13 cellular contexts compared by ENCODE assay signal in genomic region chr3:94070341-94070911, GRCh38. TPM values are rescaled to one million over a fixed set of nuclear protein-coding genes. Genes with fewer than 3 reads are reported as not detected.
DNase-seq lines count a peak whose midpoint lies in the region; ATAC-seq, FAIRE-seq and TF ChIP-seq lines count a peak whose summit lies in the region.
"Had no signal": no experiment of that assay in that cellular context is flagged by ENCODE, and none has a peak within 500 bp of the region (broad histone marks: within the 10 kb centered on the region; RNA-seq: fewer than 3 reads in every experiment).

No MANE protein-coding gene starts in this region.

- POLR2A ChIA-PET in HepG2 (lab: Yijun Ruan, JAX) = interaction anchor here (1.9 kb wide), 1 partner anchor 8 kb away, joined by 7 read pairs; the partner anchor contains the start of genes DHFR2 and NSUN3

- H3K27ac ChIP-seq in HepG2 (ENCODE audit: extremely low read length, insufficient read depth, low read length) = no peak overlapping the region
- H3K27ac ChIP-seq: prostate gland had no signal

- peaks cover 0 to 12% of the 10 kb centered on the region in 2 experiments; a peak in 2 of 5 replicates for H3K36me3 ChIP-seq in HepG2 (replicated peaks in 1 of 2; ENCODE audit: control insufficient read depth in 1 of 2, insufficient read depth in 2 of 2, low read length in 2 of 2)

- no peaks in the 10 kb centered on the region for H4K20me1 ChIP-seq in HepG2 (ENCODE audit: insufficient read depth, low read length)

- peaks cover 57% of the 10 kb centered on the region for H3K4me1 Mint-ChIP-seq in activated CD8-positive, alpha-beta memory T cell treated with anti-CD3 and anti-CD28 coated beads, Interleukin-2, amount 10 ng/mL, durations not matched to agents 7 days and 5 days
- H3K4me1 Mint-ChIP-seq in nephron progenitor cell = no peaks in the 10 kb centered on the region

- FAIRE-seq in HepG2 (lab: Jason Lieb, UNC) = no peak
- no peak for FAIRE-seq in HTR-8/SVneo (lab: Jason Lieb, UNC)
- FAIRE-seq: H54 had no signal

- in situ Hi-C loops in HepG2 (cut with HindIII; ENCODE audit: extremely low pct_ligation_motif_present, low pct_unique_long_range_greater_than_20kb) = no loop called here

- H3K9me3 ChIP-seq in HepG2 (ENCODE audit: low read length) = peaks cover 10% of the 10 kb centered on the region; the same call in 1 of the 2 replicates
- H3K9me3 ChIP-seq: prostate gland had no signal

- no peak for ATAC-seq in activated CD8-positive, alpha-beta memory T cell treated with anti-CD3 and anti-CD28 coated beads, Interleukin-2, amount 10 ng/mL, durations not matched to agents 7 days and 5 days
- ATAC-seq in GM21723 (IDR thresholded peaks at IDR 0.05; ENCODE audit: unreplicated experiment) (peak; percentile 68), HG03175 (IDR thresholded peaks at IDR 0.05; ENCODE audit: unreplicated experiment) (peak; percentile 79), HepG2 (no peak)

- TF ChIP-seq EP300 in HepG2 (IDR thresholded peaks at IDR 0.05; ENCODE audit: low read depth in 2 of 2, low read length in 2 of 2) (no peak), HepG2 (CRISPR knock-in tag; IDR thresholded peaks at IDR 0.05; ENCODE audit: borderline replicate concordance) (no peak)

- no peak overlapping the region for H2AFZ ChIP-seq in HepG2 (ENCODE audit: low read length)

- no peaks in the 10 kb centered on the region for H3K27me3 ChIP-seq in HepG2 (ENCODE audit: control insufficient read depth in 1 of 2, insufficient read depth in 2 of 2, low read length in 2 of 2)

- 0 out of 2 replicates have a peak, but pooled peaks cover 2% of the 10 kb centered on the region for H3K4me1 ChIP-seq in HepG2 (ENCODE audit: insufficient read depth, low read length)
- H3K4me1 ChIP-seq: prostate gland had no signal

- no peak overlapping the region for H3K9ac ChIP-seq in HepG2 (ENCODE audit: insufficient read depth, low read depth, low read length)

- H3K4me3 Mint-ChIP-seq in activated CD8-positive, alpha-beta memory T cell treated with anti-CD3 and anti-CD28 coated beads, Interleukin-2, amount 10 ng/mL, durations not matched to agents 7 days and 5 days = no peak overlapping the region
- H3K4me3 Mint-ChIP-seq in nephron progenitor cell = no peak overlapping the region
- H3K4me3 Mint-ChIP-seq: memory B cell had no signal

- H3K27ac Mint-ChIP-seq in activated CD8-positive, alpha-beta memory T cell treated with anti-CD3 and anti-CD28 coated beads, Interleukin-2, amount 10 ng/mL, durations not matched to agents 7 days and 5 days = peak overlapping the region; percentile 48
- peak overlapping the region; percentile 51 for H3K27ac Mint-ChIP-seq in nephron progenitor cell
- H3K27ac Mint-ChIP-seq: memory B cell had no signal

- no peak for TF ChIP-seq RAD21 in HepG2 (CRISPR knock-in tag; IDR thresholded peaks at IDR 0.05)

- BruUV-seq in HepG2 (replicated peaks; lab: Mats Ljungman, UMichigan) = no TSS peak

- intact Hi-C loops in HepG2 (cut with micrococcal nuclease; ENCODE audit: unreplicated experiment) = no loop called here

- no peak for TF ChIP-seq CTCF in nephron progenitor cell (IDR thresholded peaks at IDR 0.05)
- no peak for TF ChIP-seq CTCF in HepG2 (CRISPR knock-in tag; IDR thresholded peaks at IDR 0.05)

- H3K4me3 ChIP-seq in HepG2 (replicated peaks in 1 of 3; ENCODE audit: insufficient read depth in 1 of 3, low read depth in 2 of 3, low read length in 3 of 3) = no peak overlapping the region
- H3K4me3 ChIP-seq: prostate gland had no signal

- peaks cover 8% of the 10 kb centered on the region for H3K9me3 Mint-ChIP-seq in activated CD8-positive, alpha-beta memory T cell treated with anti-CD3 and anti-CD28 coated beads, Interleukin-2, amount 10 ng/mL, durations not matched to agents 7 days and 5 days (ENCODE audit: low read depth)
- H3K9me3 Mint-ChIP-seq in nephron progenitor cell = peaks cover 36% of the 10 kb centered on the region

- H3K36me3 Mint-ChIP-seq in activated CD8-positive, alpha-beta memory T cell treated with anti-CD3 and anti-CD28 coated beads, Interleukin-2, amount 10 ng/mL, durations not matched to agents 7 days and 5 days = peaks cover 58% of the 10 kb centered on the region
- H3K36me3 Mint-ChIP-seq in nephron progenitor cell (ENCODE audit: low read depth) = peaks cover 71% of the 10 kb centered on the region

- no peak overlapping the region for H3K4me2 ChIP-seq in HepG2 (ENCODE audit: low read depth, low read length)

- no peaks in the 10 kb centered on the region for H3K79me2 ChIP-seq in HepG2 (ENCODE audit: insufficient read depth, low read length)

- H3K27me3 Mint-ChIP-seq in activated CD8-positive, alpha-beta memory T cell treated with anti-CD3 and anti-CD28 coated beads, Interleukin-2, amount 10 ng/mL, durations not matched to agents 7 days and 5 days = no peaks in the 10 kb centered on the region
- H3K27me3 Mint-ChIP-seq in nephron progenitor cell (ENCODE audit: low read depth, poor library complexity) = no peaks in the 10 kb centered on the region
- H3K27me3 Mint-ChIP-seq: memory B cell had no signal

- no peak for TF ChIP-seq POLR2A in HepG2 (IDR thresholded peaks at IDR 0.05; ENCODE audit: insufficient read depth in 1 of 2, low read depth in 2 of 2, low read length in 2 of 2)

- 95% methylated on average over 6 of the region's 6 CpGs for WGBS in HepG2 (ENCODE audit: low lambda C conversion rate)

- DNase-seq in activated CD8-positive, alpha-beta memory T cell treated with anti-CD3 and anti-CD28 coated beads, Interleukin-2, amount 10 ng/mL, durations not matched to agents 7 days and 5 days = no peak
- no peak for DNase-seq in activated CD8-positive, alpha-beta memory T cell treated with anti-CD3 and anti-CD28 coated beads, Interleukin-2, amount 50 U/mL, for 4 hours
- no peak for DNase-seq in nephron progenitor cell
- DNase-seq in NCI-H446 (lab: John Stamatoyannopoulos, UW) = no peak
- no peak for DNase-seq in HepG2 (ENCODE audit: low spot score)
- DNase-seq in HTR-8/SVneo (ENCODE audit: insufficient read length, low spot score) = no peak
- DNase-seq: trophoblast cell had no signal

- CTCF ChIA-PET in activated CD8-positive, alpha-beta memory T cell treated with anti-CD3 and anti-CD28 coated beads, Interleukin-2, amount 10 ng/mL, durations not matched to agents 7 days and 5 days (lab: Charles Lee) = interaction anchor here (1.1 to 4.6 kb wide), 6 partner anchors 7 to 91 kb away, joined by 3 to 31 read pairs (median 4); partner anchors contain the start of genes ARL13B, DHFR2, NSUN3 and STX19
- CTCF ChIA-PET in HepG2 (lab: Yijun Ruan, JAX; ENCODE audit: low intra/inter-chr PET ratio, low total read pairs) = interaction anchor here (4.2 kb wide), 1 partner anchor 66 kb away, joined by 25 read pairs; no protein-coding TSS in a partner anchor

RNA-seq across cellular contexts. Expression of gene NSUN3, which starts 7.6 kb away (rescaled TPM):
- total RNA-seq in activated CD8-positive, alpha-beta memory T cell treated with anti-CD3 and anti-CD28 coated beads, Interleukin-2, amount 10 ng/mL, durations not matched to agents 7 days and 5 days = 10 to 100 TPM; 15.0 to 15.3 TPM
- total RNA-seq in HepG2 (2016; rRNA removed; fragmentation: Illumina TruSeq; extraction: Trizol) = 10.6 and 12.4 TPM in 2 replicates
- 1.8 and 2.6 TPM in 2 replicates for total RNA-seq in HepG2 (2016; cell fraction: cytosol; rRNA removed; fragmentation: Illumina TruSeq; extraction: Trizol; ENCODE audit: low read depth)
- 9.4 and 12.2 TPM in 2 replicates for total RNA-seq in HepG2 (2016; cell fraction: insoluble cytoplasmic fraction; rRNA removed; fragmentation: Illumina TruSeq; extraction: Trizol)
- 3.2 and 3.7 TPM in 2 replicates for total RNA-seq in HepG2 (2016; cell fraction: membrane; rRNA removed; fragmentation: Illumina TruSeq; extraction: Trizol)
- total RNA-seq in HepG2 (2016; cell fraction: nucleus; rRNA removed; fragmentation: Illumina TruSeq; extraction: Trizol) = 17.1 and 23.0 TPM in 2 replicates
- polyA plus RNA-seq in HepG2 (2011; rRNA removed) = 3.2 and 3.6 TPM in 2 replicates
- polyA plus RNA-seq in HepG2 (2011; cell fraction: cytosol; rRNA removed) = 1.7 and 2.3 TPM in 2 replicates
- 2.4 and 2.5 TPM in 2 replicates for polyA plus RNA-seq in HepG2 (2011; cell fraction: nucleus; rRNA removed)
- polyA plus RNA-seq in HepG2 (2012) = 4.1 and 4.2 TPM in 2 replicates
- polyA plus RNA-seq in HepG2 (2016; cell fraction: cytosol; fragmentation: Illumina TruSeq; extraction: Trizol; ENCODE audit: low read depth) = 0.26 and 0.83 TPM in 2 replicates
- polyA plus RNA-seq in HepG2 (2016; cell fraction: insoluble cytoplasmic fraction; fragmentation: Illumina TruSeq; extraction: Trizol; ENCODE audit: low read depth) = 8.8 and 9.8 TPM in 2 replicates
- polyA plus RNA-seq in HepG2 (2016; cell fraction: membrane; fragmentation: Illumina TruSeq; extraction: Trizol; ENCODE audit: low read depth) = 0.47 and 1.3 TPM in 2 replicates
- 5.3 and 6.2 TPM in 2 replicates for polyA plus RNA-seq in HepG2 (2016; cell fraction: nucleus; fragmentation: Illumina TruSeq; extraction: Trizol; ENCODE audit: insufficient read depth, low read depth)
- 8.0 and 14.5 TPM in 2 replicates for polyA minus RNA-seq in HepG2 (2011; rRNA and poly(A)+ RNA removed; ENCODE audit: low replicate concordance)
- polyA minus RNA-seq in HepG2 (2011; cell fraction: cytosol; rRNA and poly(A)+ RNA removed) = 3.4 and 4.0 TPM in 2 replicates
- polyA minus RNA-seq in HepG2 (2011; cell fraction: nucleus; rRNA and poly(A)+ RNA removed) = 31.7 and 41.6 TPM in 2 replicates

RNA-seq across cellular contexts. Expression of gene DHFR2, which starts 7.7 kb away (rescaled TPM):
- total RNA-seq in activated CD8-positive, alpha-beta memory T cell treated with anti-CD3 and anti-CD28 coated beads, Interleukin-2, amount 10 ng/mL, durations not matched to agents 7 days and 5 days = 10 to 100 TPM in 1 of 2 experiments, 1 to 10 TPM in 1; 7.0 to 11.8 TPM
- 3.1 and 4.6 TPM in 2 replicates for total RNA-seq in HepG2 (2016; rRNA removed; fragmentation: Illumina TruSeq; extraction: Trizol)
- total RNA-seq in HepG2 (2016; cell fraction: cytosol; rRNA removed; fragmentation: Illumina TruSeq; extraction: Trizol; ENCODE audit: low read depth) = 0.35 and 0.40 TPM in 2 replicates
- total RNA-seq in HepG2 (2016; cell fraction: insoluble cytoplasmic fraction; rRNA removed; fragmentation: Illumina TruSeq; extraction: Trizol) = 3.1 and 4.0 TPM in 2 replicates
- 1.1 and 1.5 TPM in 2 replicates for total RNA-seq in HepG2 (2016; cell fraction: membrane; rRNA removed; fragmentation: Illumina TruSeq; extraction: Trizol)
- 3.9 and 4.0 TPM in 2 replicates for total RNA-seq in HepG2 (2016; cell fraction: nucleus; rRNA removed; fragmentation: Illumina TruSeq; extraction: Trizol)
- 1.4 and 1.8 TPM in 2 replicates for polyA plus RNA-seq in HepG2 (2011; rRNA removed)
- polyA plus RNA-seq in HepG2 (2011; cell fraction: cytosol; rRNA removed) = 0.78 and 1.1 TPM in 2 replicates
- polyA plus RNA-seq in HepG2 (2011; cell fraction: nucleus; rRNA removed) = 0.68 and 0.95 TPM in 2 replicates
- 2.8 and 2.9 TPM in 2 replicates for polyA plus RNA-seq in HepG2 (2012)
- 0.07 and 0.23 TPM in 2 replicates for polyA plus RNA-seq in HepG2 (2016; cell fraction: cytosol; fragmentation: Illumina TruSeq; extraction: Trizol; ENCODE audit: low read depth)
- 2.3 and 3.2 TPM in 2 replicates for polyA plus RNA-seq in HepG2 (2016; cell fraction: insoluble cytoplasmic fraction; fragmentation: Illumina TruSeq; extraction: Trizol; ENCODE audit: low read depth)
- 0.55 and 0.68 TPM in 2 replicates for polyA plus RNA-seq in HepG2 (2016; cell fraction: membrane; fragmentation: Illumina TruSeq; extraction: Trizol; ENCODE audit: low read depth)
- 4.0 TPM in 2 replicates for polyA plus RNA-seq in HepG2 (2016; cell fraction: nucleus; fragmentation: Illumina TruSeq; extraction: Trizol; ENCODE audit: insufficient read depth, low read depth)
- 1.3 and 1.7 TPM in 2 replicates for polyA minus RNA-seq in HepG2 (2011; rRNA and poly(A)+ RNA removed; ENCODE audit: low replicate concordance)
- 1.5 and 1.8 TPM in 2 replicates for polyA minus RNA-seq in HepG2 (2011; cell fraction: cytosol; rRNA and poly(A)+ RNA removed)
- 5.0 and 6.6 TPM in 2 replicates for polyA minus RNA-seq in HepG2 (2011; cell fraction: nucleus; rRNA and poly(A)+ RNA removed)

RNA-seq across cellular contexts. Expression of gene STX19, which starts 42.0 kb away (rescaled TPM):
- not detected for total RNA-seq in activated CD8-positive, alpha-beta memory T cell treated with anti-CD3 and anti-CD28 coated beads, Interleukin-2, amount 10 ng/mL, durations not matched to agents 7 days and 5 days
- total RNA-seq in HepG2 (2016; rRNA removed; fragmentation: Illumina TruSeq; extraction: Trizol) = not detected in 2 replicates
- not detected in 2 replicates for total RNA-seq in HepG2 (2016; cell fraction: cytosol; rRNA removed; fragmentation: Illumina TruSeq; extraction: Trizol; ENCODE audit: low read depth)
- total RNA-seq in HepG2 (2016; cell fraction: insoluble cytoplasmic fraction; rRNA removed; fragmentation: Illumina TruSeq; extraction: Trizol) = not detected in 2 replicates
- total RNA-seq in HepG2 (2016; cell fraction: membrane; rRNA removed; fragmentation: Illumina TruSeq; extraction: Trizol) = not detected in 2 replicates
- not detected in 2 replicates for total RNA-seq in HepG2 (2016; cell fraction: nucleus; rRNA removed; fragmentation: Illumina TruSeq; extraction: Trizol)
- polyA plus RNA-seq in HepG2 (2011; rRNA removed) = not detected in 2 replicates
- polyA plus RNA-seq in HepG2 (2011; cell fraction: cytosol; rRNA removed) = not detected in 2 replicates
- polyA plus RNA-seq in HepG2 (2011; cell fraction: nucleus; rRNA removed) = not detected in 2 replicates
- 0.12 TPM in 1 of 2 replicates, not detected in the other for polyA plus RNA-seq in HepG2 (2012)
- polyA plus RNA-seq in HepG2 (2016; cell fraction: cytosol; fragmentation: Illumina TruSeq; extraction: Trizol; ENCODE audit: low read depth) = not detected in 2 replicates
- polyA plus RNA-seq in HepG2 (2016; cell fraction: insoluble cytoplasmic fraction; fragmentation: Illumina TruSeq; extraction: Trizol; ENCODE audit: low read depth) = not detected in 2 replicates
- not detected in 2 replicates for polyA plus RNA-seq in HepG2 (2016; cell fraction: membrane; fragmentation: Illumina TruSeq; extraction: Trizol; ENCODE audit: low read depth)
- not detected in 2 replicates for polyA plus RNA-seq in HepG2 (2016; cell fraction: nucleus; fragmentation: Illumina TruSeq; extraction: Trizol; ENCODE audit: insufficient read depth, low read depth)
- not detected in 2 replicates for polyA minus RNA-seq in HepG2 (2011; rRNA and poly(A)+ RNA removed; ENCODE audit: low replicate concordance)
- polyA minus RNA-seq in HepG2 (2011; cell fraction: cytosol; rRNA and poly(A)+ RNA removed) = not detected in 2 replicates
- polyA minus RNA-seq in HepG2 (2011; cell fraction: nucleus; rRNA and poly(A)+ RNA removed) = not detected in 2 replicates
- total RNA-seq: Daoy had no signal

Comparison
In these comparisons a context has a peak if more than half of its experiments do, and no peak if none do; other contexts are left out.
1. ATAC-seq: peak in GM21723 (single experiment) and HG03175 (single experiment); none in activated CD8-positive, alpha-beta memory T cell treated with anti-CD3 and anti-CD28 coated beads, Interleukin-2, amount 10 ng/mL, durations not matched to agents 7 days and 5 days (single experiment) and HepG2 (single experiment).